18 cellular contexts compared by ENCODE assay signal in genomic region chr16:82736161-82736697, GRCh38.
DNase-seq lines count a peak whose midpoint lies in the region; ATAC-seq, FAIRE-seq and TF ChIP-seq lines count a peak whose summit lies in the region.
"Had no signal": no experiment of that assay in that cellular context is flagged by ENCODE, and none has a peak within 500 bp of the region (broad histone marks: within the 10 kb centered on the region; RNA-seq: fewer than 3 reads in every experiment).

No MANE protein-coding gene starts in this region.

- ATAC-seq in memory B cell (ENCODE audit: low read depth) = no peak
- no peak for ATAC-seq in HG02852 (IDR thresholded peaks at IDR 0.05; ENCODE audit: unreplicated experiment)
- ATAC-seq: CD8-positive, alpha-beta T cell; PC-3 had no signal

- H2AFZ ChIP-seq in MM.1S (ENCODE audit: low read length) (peak overlapping the region; percentile 18; the same call in 1 of the 2 replicates), astrocyte (ENCODE audit: low read depth, low read length) (no peak overlapping the region), smooth muscle cell (ENCODE audit: low read depth) (no peak overlapping the region)

- TF ChIP-seq CTCF in MM.1S (IDR thresholded peaks at IDR 0.05; ENCODE audit: low read length) = no peak
- no peak for TF ChIP-seq CTCF in astrocyte (IDR thresholded peaks at IDR 0.05; ENCODE audit: insufficient read depth, low read depth, low read length)
- TF ChIP-seq CTCF in smooth muscle cell (IDR thresholded peaks at IDR 0.05; ENCODE audit: borderline replicate concordance, insufficient read depth, poor library complexity, severe bottlenecking) = no peak
- TF ChIP-seq CTCF in foreskin fibroblast (IDR thresholded peaks at IDR 0.05; ENCODE audit: low read depth, low read length) = no peak

- FAIRE-seq in astrocyte (lab: Jason Lieb, UNC) = no peak

- H3K36me3 ChIP-seq in MM.1S (replicated peaks; ENCODE audit: insufficient read depth, low read length) = no peaks in the 10 kb centered on the region
- H3K36me3 ChIP-seq in astrocyte (ENCODE audit: insufficient read depth, low read length) = no peaks in the 10 kb centered on the region
- no peaks in the 10 kb centered on the region for H3K36me3 ChIP-seq in smooth muscle cell (ENCODE audit: low read depth)

- H3K27ac Mint-ChIP-seq in astrocyte (ENCODE audit: unreplicated experiment) = no peak overlapping the region
- H3K27ac Mint-ChIP-seq in memory B cell = no peak overlapping the region
- H3K27ac Mint-ChIP-seq: B cell; CD8-positive, alpha-beta T cell; HFFc6 had no signal

- H3K27me3 ChIP-seq in MM.1S (replicated peaks; ENCODE audit: insufficient read depth, low read length) = no peaks in the 10 kb centered on the region
- H3K27me3 ChIP-seq in astrocyte (ENCODE audit: insufficient read depth, low read length) = no peaks in the 10 kb centered on the region
- peaks cover 2% of the 10 kb centered on the region for H3K27me3 ChIP-seq in smooth muscle cell (ENCODE audit: low read depth)

- H3K4me3 ChIP-seq in MM.1S (ENCODE audit: low read length) (peak overlapping the region; percentile 40; the same call in 1 of the 2 replicates), astrocyte (ENCODE audit: insufficient read depth, low read depth, low read length) (no peak overlapping the region), smooth muscle cell (no peak overlapping the region), foreskin fibroblast (ENCODE audit: low read depth in 1 of 2, low read length in 2 of 2) (no peak overlapping the region)

- H3K4me2 ChIP-seq in MM.1S (ENCODE audit: low read depth, low read length) (peak overlapping the region; percentile 65), astrocyte (ENCODE audit: low read length) (peak overlapping the region; percentile 49), smooth muscle cell (peak overlapping the region; percentile 73)

- H3K27me3 Mint-ChIP-seq in astrocyte (ENCODE audit: low read depth, unreplicated experiment) (peaks cover 2% of the 10 kb centered on the region), memory B cell (no peaks in the 10 kb centered on the region)

- no peaks in the 10 kb centered on the region for H3K9me2 ChIP-seq in MM.1S (replicated peaks; ENCODE audit: insufficient read depth, low read length)

- H3K27ac ChIP-seq in MM.1S (ENCODE audit: low read length) (peak overlapping the region; percentile 72; the same call in 1 of the 2 replicates), astrocyte (ENCODE audit: low read depth, low read length) (no peak overlapping the region), smooth muscle cell (ENCODE audit: low read depth) (no peak overlapping the region)
- H3K27ac ChIP-seq: HL-60 had no signal

- H3K9me3 ChIP-seq in MM.1S (replicated peaks; ENCODE audit: insufficient read depth, low read length) = no peaks in the 10 kb centered on the region
- H3K9me3 ChIP-seq in astrocyte (ENCODE audit: insufficient read depth, low read depth, low read length) = no peaks in the 10 kb centered on the region
- H3K9me3 ChIP-seq in smooth muscle cell (replicated peaks; ENCODE audit: low read depth) = no peaks in the 10 kb centered on the region

- 95% methylated on average over 5 of the region's 5 CpGs for WGBS in smooth muscle cell (ENCODE audit: low lambda C conversion rate)

- DNase-seq in MM.1S (no peak), astrocyte (ENCODE audit: low read depth) (no peak), memory B cell (ENCODE audit: low spot score in 2 of 2) (no peak), smooth muscle cell (lab: John Stamatoyannopoulos, UW; ENCODE audit: unreplicated experiment) (no peak), foreskin fibroblast (no peak), glomerular visceral epithelial cell (ENCODE audit: extremely low spot score) (no peak)
- DNase-seq in stimulated activated naive CD4-positive, alpha-beta T cell treated with Interleukin-2 at 50 U/mL for 16 hours (lab: John Stamatoyannopoulos, UW) = no peak
- DNase-seq: CD8-positive, alpha-beta T cell; DND-41; GDM1; HFFc6; NCI-H1092; NCI-H1694 treated with DMSO at 0.1 percent for 48 hours; NCI-H69; PC-3 had no signal

- H3K36me3 Mint-ChIP-seq in astrocyte (ENCODE audit: low read depth, unreplicated experiment) (no peaks in the 10 kb centered on the region), memory B cell (no peaks in the 10 kb centered on the region)
- H3K36me3 Mint-ChIP-seq: CD8-positive, alpha-beta T cell had no signal

- H3K9ac ChIP-seq in MM.1S (ENCODE audit: low read length) (peak overlapping the region; percentile 30; the same call in 1 of the 2 replicates), astrocyte (ENCODE audit: low read length) (no peak overlapping the region), smooth muscle cell (ENCODE audit: low read depth) (no peak overlapping the region)

- peaks cover 2% of the 10 kb centered on the region for H3K4me1 Mint-ChIP-seq in astrocyte (ENCODE audit: low read depth, unreplicated experiment)
- H3K4me1 Mint-ChIP-seq in memory B cell = peaks cover 19% of the 10 kb centered on the region

- H3K9me3 Mint-ChIP-seq in astrocyte (ENCODE audit: unreplicated experiment) (peaks cover 3% of the 10 kb centered on the region), memory B cell (no peaks in the 10 kb centered on the region)
- H3K9me3 Mint-ChIP-seq: CD8-positive, alpha-beta T cell had no signal

- H3F3A ChIP-seq in MM.1S (ENCODE audit: insufficient read depth, low read length) (peaks cover 14% of the 10 kb centered on the region; the same call in 1 of the 2 replicates), smooth muscle cell (ENCODE audit: low read depth) (peaks cover 4% of the 10 kb centered on the region)

- no peaks in the 10 kb centered on the region for H3K79me2 ChIP-seq in MM.1S (ENCODE audit: low read length)
- H3K79me2 ChIP-seq in astrocyte (ENCODE audit: insufficient read depth, low read length) = no peaks in the 10 kb centered on the region
- no peaks in the 10 kb centered on the region for H3K79me2 ChIP-seq in smooth muscle cell (ENCODE audit: low read depth)

- H4K20me1 ChIP-seq in MM.1S (ENCODE audit: insufficient read depth, low read length) = no peaks in the 10 kb centered on the region
- H4K20me1 ChIP-seq in astrocyte (ENCODE audit: insufficient read depth, low read length) = peaks cover 3% of the 10 kb centered on the region
- no peaks in the 10 kb centered on the region for H4K20me1 ChIP-seq in smooth muscle cell (ENCODE audit: low read depth)

- H3K4me3 Mint-ChIP-seq in astrocyte (ENCODE audit: unreplicated experiment) (no peak overlapping the region), memory B cell (peak overlapping the region; percentile 28)
- H3K4me3 Mint-ChIP-seq: B cell; CD8-positive, alpha-beta T cell; HFFc6 had no signal

- H3K4me1 ChIP-seq in MM.1S (ENCODE audit: low read length) = peaks cover 25% of the 10 kb centered on the region
- H3K4me1 ChIP-seq in astrocyte (ENCODE audit: insufficient read depth, low read length) = no peaks in the 10 kb centered on the region
- no peaks in the 10 kb centered on the region for H3K4me1 ChIP-seq in smooth muscle cell (ENCODE audit: low read depth)
